In genomic region chr2:249538-250042, GRCh38 we compare ENCODE assay signal across 1 cellular context.
TF ChIP-seq lines count a peak whose summit lies in the region.

No MANE protein-coding gene starts in this region.

TF ChIP-seq in HepG2, 621 proteins besides CTCF, POLR2A, EP300 and RAD21 (continued from another document and continues in another):
- TF ChIP-seq ZBTB10 (CRISPR knock-in tag; IDR thresholded peaks at IDR 0.05; ENCODE audit: borderline replicate concordance) (peak; percentile 76; the same call in 1 of the 2 replicates), ZBTB49 (CRISPR knock-in tag; IDR thresholded peaks at IDR 0.05; ENCODE audit: borderline replicate concordance) (peak; percentile 76; the same call in 1 of the 2 replicates), EED (CRISPR knock-in tag; IDR thresholded peaks at IDR 0.05) (no peak), BRD4 (CRISPR knock-in tag; IDR thresholded peaks at IDR 0.05) (0 out of 2 replicates have a peak, but pooled peaks have one; percentile 68), ZNF468 (CRISPR knock-in tag; IDR thresholded peaks at IDR 0.05) (no peak), ZNF414 (CRISPR knock-in tag; IDR thresholded peaks at IDR 0.05) (no peak), IRF2 (CRISPR knock-in tag; IDR thresholded peaks at IDR 0.05) (peak; percentile 89), ATF7 (IDR thresholded peaks at IDR 0.05) (no peak), ATF7 (CRISPR knock-in tag; IDR thresholded peaks at IDR 0.05) (peak; percentile 71; the same call in 1 of the 2 replicates), ZNF576 (CRISPR knock-in tag; IDR thresholded peaks at IDR 0.05) (no peak), ATF6 (CRISPR knock-in tag; conservative IDR thresholded peaks at IDR 0.05) (no peak), USF2 (IDR thresholded peaks at IDR 0.05; ENCODE audit: low read depth, low read length) (no peak), USF2 (CRISPR knock-in tag; IDR thresholded peaks at IDR 0.05; ENCODE audit: borderline replicate concordance) (no peak), EZH2 (conservative IDR thresholded peaks at IDR 0.05; ENCODE audit: low read depth, low read length) (no peak), ZNF646 (CRISPR knock-in tag; IDR thresholded peaks at IDR 0.05) (0 out of 2 replicates have a peak, but pooled peaks have one; percentile 40), PAF1 (CRISPR knock-in tag; IDR thresholded peaks at IDR 0.05) (no peak), ZNF652 (CRISPR knock-in tag; IDR thresholded peaks at IDR 0.05; ENCODE audit: borderline replicate concordance, low read depth) (peak; percentile 88), FUBP1 (CRISPR knock-in tag; IDR thresholded peaks at IDR 0.05; ENCODE audit: borderline replicate concordance) (no peak), ZIK1 (CRISPR knock-in tag; IDR thresholded peaks at IDR 0.05; ENCODE audit: borderline replicate concordance, low read depth) (no peak), ZNF20 (CRISPR knock-in tag; IDR thresholded peaks at IDR 0.05) (no peak), RXRB (CRISPR knock-in tag; IDR thresholded peaks at IDR 0.05; ENCODE audit: borderline replicate concordance) (peak; percentile 95), ZNF616 (CRISPR knock-in tag; IDR thresholded peaks at IDR 0.05; ENCODE audit: low read depth) (no peak), ZFAT (CRISPR knock-in tag; conservative IDR thresholded peaks at IDR 0.05) (no peak), ZNF18 (CRISPR knock-in tag; IDR thresholded peaks at IDR 0.05; ENCODE audit: insufficient replicate concordance) (no peak), TBX3 (IDR thresholded peaks at IDR 0.05; ENCODE audit: borderline replicate concordance) (peak; percentile 89), TRAFD1 (CRISPR knock-in tag; IDR thresholded peaks at IDR 0.05; ENCODE audit: borderline replicate concordance) (no peak), ZFY (CRISPR knock-in tag; IDR thresholded peaks at IDR 0.05) (peak; percentile 76), MYC (CRISPR knock-in tag; IDR thresholded peaks at IDR 0.05; ENCODE audit: borderline replicate concordance) (peak; percentile 55; the same call in 1 of the 2 replicates), FOXO4 (CRISPR knock-in tag; conservative IDR thresholded peaks at IDR 0.05) (no peak), SIN3B (IDR thresholded peaks at IDR 0.05; ENCODE audit: low read length) (no peak)
